In the genomic region with DNA sequence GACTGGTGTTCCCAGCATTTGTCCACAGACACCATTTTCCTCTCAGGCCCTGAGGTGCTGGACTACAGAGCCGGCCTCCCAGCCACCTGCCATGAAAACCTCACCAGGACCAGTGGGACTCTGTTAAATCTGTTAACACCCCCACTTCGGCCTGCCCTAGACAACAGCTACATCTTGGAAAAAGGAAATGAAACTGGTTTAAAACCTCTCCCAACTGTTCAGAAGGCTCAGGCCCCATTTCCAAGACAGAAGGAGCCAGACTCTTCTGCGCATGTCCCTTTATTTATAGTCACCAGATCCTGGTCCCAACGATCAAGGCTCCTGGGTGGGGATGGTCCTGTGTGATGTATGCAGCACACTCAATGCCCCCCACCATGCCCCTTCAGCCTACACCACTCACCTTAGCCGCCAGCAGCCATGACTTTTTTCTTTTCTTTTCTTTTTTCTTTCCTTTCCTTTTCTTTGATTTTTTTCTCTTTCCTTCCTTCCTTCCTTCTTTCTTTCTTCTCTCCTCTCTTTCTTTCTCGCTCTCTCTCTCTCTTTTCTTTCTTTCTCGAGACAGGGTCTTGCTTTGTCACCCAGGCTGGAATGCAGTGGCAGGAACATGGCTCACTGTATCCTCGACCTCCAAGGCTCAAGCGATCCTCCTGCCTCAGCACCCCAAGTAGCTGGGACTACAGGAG, we compare ENCODE assay signal across 1 cellular context.
TF ChIP-seq lines count a peak whose summit lies in the region.

No MANE protein-coding gene starts in this region.

TF ChIP-seq in WTC11, 78 proteins besides CTCF, POLR2A, EP300 and RAD21 (continued from another document):
- TF ChIP-seq, protein P1, sequence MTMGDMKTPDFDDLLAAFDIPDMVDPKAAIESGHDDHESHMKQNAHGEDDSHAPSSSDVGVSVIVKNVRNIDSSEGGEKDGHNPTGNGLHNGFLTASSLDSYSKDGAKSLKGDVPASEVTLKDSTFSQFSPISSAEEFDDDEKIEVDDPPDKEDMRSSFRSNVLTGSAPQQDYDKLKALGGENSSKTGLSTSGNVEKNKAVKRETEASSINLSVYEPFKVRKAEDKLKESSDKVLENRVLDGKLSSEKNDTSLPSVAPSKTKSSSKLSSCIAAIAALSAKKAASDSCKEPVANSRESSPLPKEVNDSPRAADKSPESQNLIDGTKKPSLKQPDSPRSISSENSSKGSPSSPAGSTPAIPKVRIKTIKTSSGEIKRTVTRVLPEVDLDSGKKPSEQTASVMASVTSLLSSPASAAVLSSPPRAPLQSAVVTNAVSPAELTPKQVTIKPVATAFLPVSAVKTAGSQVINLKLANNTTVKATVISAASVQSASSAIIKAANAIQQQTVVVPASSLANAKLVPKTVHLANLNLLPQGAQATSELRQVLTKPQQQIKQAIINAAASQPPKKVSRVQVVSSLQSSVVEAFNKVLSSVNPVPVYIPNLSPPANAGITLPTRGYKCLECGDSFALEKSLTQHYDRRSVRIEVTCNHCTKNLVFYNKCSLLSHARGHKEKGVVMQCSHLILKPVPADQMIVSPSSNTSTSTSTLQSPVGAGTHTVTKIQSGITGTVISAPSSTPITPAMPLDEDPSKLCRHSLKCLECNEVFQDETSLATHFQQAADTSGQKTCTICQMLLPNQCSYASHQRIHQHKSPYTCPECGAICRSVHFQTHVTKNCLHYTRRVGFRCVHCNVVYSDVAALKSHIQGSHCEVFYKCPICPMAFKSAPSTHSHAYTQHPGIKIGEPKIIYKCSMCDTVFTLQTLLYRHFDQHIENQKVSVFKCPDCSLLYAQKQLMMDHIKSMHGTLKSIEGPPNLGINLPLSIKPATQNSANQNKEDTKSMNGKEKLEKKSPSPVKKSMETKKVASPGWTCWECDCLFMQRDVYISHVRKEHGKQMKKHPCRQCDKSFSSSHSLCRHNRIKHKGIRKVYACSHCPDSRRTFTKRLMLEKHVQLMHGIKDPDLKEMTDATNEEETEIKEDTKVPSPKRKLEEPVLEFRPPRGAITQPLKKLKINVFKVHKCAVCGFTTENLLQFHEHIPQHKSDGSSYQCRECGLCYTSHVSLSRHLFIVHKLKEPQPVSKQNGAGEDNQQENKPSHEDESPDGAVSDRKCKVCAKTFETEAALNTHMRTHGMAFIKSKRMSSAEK (CRISPR knock-in tag; IDR thresholded peaks at IDR 0.05; ENCODE audit: borderline replicate concordance), result no peak
- TF ChIP-seq NFYB (CRISPR knock-in tag; conservative IDR thresholded peaks at IDR 0.05; ENCODE audit: low read depth) (no peak), ZNF138 (CRISPR knock-in tag; conservative IDR thresholded peaks at IDR 0.05) (no peak), MYBL2 (CRISPR knock-in tag; IDR thresholded peaks at IDR 0.05) (no peak), FOXJ3 (CRISPR knock-in tag; IDR thresholded peaks at IDR 0.05; ENCODE audit: borderline replicate concordance) (no peak)
- TF ChIP-seq, protein P2, sequence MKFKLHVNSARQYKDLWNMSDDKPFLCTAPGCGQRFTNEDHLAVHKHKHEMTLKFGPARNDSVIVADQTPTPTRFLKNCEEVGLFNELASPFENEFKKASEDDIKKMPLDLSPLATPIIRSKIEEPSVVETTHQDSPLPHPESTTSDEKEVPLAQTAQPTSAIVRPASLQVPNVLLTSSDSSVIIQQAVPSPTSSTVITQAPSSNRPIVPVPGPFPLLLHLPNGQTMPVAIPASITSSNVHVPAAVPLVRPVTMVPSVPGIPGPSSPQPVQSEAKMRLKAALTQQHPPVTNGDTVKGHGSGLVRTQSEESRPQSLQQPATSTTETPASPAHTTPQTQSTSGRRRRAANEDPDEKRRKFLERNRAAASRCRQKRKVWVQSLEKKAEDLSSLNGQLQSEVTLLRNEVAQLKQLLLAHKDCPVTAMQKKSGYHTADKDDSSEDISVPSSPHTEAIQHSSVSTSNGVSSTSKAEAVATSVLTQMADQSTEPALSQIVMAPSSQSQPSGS (CRISPR knock-in tag; IDR thresholded peaks at IDR 0.05; ENCODE audit: borderline replicate concordance, low read depth), result no peak
- TF ChIP-seq, protein P3, sequence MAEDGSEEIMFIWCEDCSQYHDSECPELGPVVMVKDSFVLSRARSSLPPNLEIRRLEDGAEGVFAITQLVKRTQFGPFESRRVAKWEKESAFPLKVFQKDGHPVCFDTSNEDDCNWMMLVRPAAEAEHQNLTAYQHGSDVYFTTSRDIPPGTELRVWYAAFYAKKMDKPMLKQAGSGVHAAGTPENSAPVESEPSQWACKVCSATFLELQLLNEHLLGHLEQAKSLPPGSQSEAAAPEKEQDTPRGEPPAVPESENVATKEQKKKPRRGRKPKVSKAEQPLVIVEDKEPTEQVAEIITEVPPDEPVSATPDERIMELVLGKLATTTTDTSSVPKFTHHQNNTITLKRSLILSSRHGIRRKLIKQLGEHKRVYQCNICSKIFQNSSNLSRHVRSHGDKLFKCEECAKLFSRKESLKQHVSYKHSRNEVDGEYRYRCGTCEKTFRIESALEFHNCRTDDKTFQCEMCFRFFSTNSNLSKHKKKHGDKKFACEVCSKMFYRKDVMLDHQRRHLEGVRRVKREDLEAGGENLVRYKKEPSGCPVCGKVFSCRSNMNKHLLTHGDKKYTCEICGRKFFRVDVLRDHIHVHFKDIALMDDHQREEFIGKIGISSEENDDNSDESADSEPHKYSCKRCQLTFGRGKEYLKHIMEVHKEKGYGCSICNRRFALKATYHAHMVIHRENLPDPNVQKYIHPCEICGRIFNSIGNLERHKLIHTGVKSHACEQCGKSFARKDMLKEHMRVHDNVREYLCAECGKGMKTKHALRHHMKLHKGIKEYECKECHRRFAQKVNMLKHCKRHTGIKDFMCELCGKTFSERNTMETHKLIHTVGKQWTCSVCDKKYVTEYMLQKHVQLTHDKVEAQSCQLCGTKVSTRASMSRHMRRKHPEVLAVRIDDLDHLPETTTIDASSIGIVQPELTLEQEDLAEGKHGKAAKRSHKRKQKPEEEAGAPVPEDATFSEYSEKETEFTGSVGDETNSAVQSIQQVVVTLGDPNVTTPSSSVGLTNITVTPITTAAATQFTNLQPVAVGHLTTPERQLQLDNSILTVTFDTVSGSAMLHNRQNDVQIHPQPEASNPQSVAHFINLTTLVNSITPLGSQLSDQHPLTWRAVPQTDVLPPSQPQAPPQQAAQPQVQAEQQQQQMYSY (CRISPR knock-in tag; IDR thresholded peaks at IDR 0.05), result no peak
- TF ChIP-seq, protein P4, sequence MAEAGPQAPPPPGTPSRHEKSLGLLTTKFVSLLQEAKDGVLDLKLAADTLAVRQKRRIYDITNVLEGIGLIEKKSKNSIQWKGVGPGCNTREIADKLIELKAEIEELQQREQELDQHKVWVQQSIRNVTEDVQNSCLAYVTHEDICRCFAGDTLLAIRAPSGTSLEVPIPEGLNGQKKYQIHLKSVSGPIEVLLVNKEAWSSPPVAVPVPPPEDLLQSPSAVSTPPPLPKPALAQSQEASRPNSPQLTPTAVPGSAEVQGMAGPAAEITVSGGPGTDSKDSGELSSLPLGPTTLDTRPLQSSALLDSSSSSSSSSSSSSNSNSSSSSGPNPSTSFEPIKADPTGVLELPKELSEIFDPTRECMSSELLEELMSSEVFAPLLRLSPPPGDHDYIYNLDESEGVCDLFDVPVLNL (CRISPR knock-in tag; IDR thresholded peaks at IDR 0.05; ENCODE audit: borderline replicate concordance, low read depth), result no peak
- TF ChIP-seq, protein P5, sequence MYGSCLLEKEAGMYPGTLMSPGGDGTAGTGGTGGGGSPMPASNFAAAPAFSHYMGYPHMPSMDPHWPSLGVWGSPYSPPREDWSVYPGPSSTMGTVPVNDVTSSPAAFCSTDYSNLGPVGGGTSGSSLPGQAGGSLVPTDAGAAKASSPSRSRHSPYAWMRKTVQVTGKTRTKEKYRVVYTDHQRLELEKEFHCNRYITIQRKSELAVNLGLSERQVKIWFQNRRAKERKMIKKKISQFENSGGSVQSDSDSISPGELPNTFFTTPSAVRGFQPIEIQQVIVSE (CRISPR knock-in tag; IDR thresholded peaks at IDR 0.05; ENCODE audit: borderline replicate concordance), result no peak
- TF ChIP-seq, protein P6, sequence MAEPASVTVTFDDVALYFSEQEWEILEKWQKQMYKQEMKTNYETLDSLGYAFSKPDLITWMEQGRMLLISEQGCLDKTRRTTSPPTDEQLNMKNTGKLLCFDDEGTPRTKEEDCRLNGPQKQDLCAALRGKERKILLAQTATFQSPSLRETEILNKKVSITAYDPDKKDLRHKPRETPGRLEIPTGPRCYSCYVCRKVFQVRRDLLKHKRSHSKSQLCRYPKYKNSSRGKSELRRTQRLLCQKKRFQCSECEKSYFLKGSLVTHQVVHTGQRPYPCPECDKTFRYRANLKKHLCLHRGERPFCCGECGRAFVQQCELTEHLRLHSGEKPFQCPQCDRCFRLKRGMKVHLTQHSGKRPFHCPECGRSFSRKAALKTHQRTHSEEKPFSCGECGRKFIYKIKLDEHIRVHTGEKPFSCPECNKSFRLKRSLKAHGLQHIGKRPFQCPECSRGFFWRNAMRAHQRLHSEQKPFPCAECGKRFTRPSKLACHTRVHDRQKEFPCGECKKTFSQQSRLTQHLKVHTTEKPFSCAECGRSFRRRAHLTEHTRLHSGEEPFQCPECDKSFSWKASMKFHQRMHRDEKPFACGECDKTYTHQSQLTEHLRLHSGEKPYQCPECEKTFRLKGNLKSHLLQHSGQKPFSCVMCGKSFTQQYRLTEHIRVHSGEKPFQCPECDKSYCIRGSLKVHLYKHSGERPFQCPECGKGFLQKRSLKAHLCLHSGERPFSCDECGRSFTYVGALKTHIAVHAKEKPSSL (CRISPR knock-in tag; conservative IDR thresholded peaks at IDR 0.05), result no peak
